8 cellular contexts compared by ENCODE assay signal in genomic region chr3:129026728-129027543, GRCh38. TPM values are rescaled to one million over a fixed set of nuclear protein-coding genes. Genes with fewer than 3 reads are reported as not detected.
DNase-seq lines count a peak whose midpoint lies in the region; ATAC-seq, FAIRE-seq and TF ChIP-seq lines count a peak whose summit lies in the region.

No MANE protein-coding gene starts in this region.

- H3K4me3 ChIP-seq in K562 (peak overlapping the region; percentile 58), iPS-11a (ENCODE audit: low read depth, low read length) (peak overlapping the region; percentile 20), skeletal muscle cell (ENCODE audit: low read depth, low read length) (peak overlapping the region; percentile 35)

- H3K9ac ChIP-seq in K562 (ENCODE audit: insufficient read depth in 1 of 2, low read depth in 2 of 2, low read length in 2 of 2) = peak overlapping the region; percentile 57 to 94

- DNase-seq in NCI-H187 (lab: John Stamatoyannopoulos, UW) (peak; percentile 62 to 86), T-helper 9 cell (peak; percentile 82), K562 (ENCODE audit: extremely low read depth in 1 of 4, low spot score in 3 of 4) (peak; percentile 93 to 96 (median 94)), skeletal muscle cell (ENCODE audit: low read depth) (peak; percentile 40), cortex of kidney (lab: John Stamatoyannopoulos, UW) (no peak)

- TF ChIP-seq POLR2A in GM18505 (IDR thresholded peaks at IDR 0.05; ENCODE audit: borderline replicate concordance, extremely low read depth, insufficient read depth, insufficient read length) (peak; percentile 65), K562 (conservative IDR thresholded peaks at IDR 0.05) (peak; percentile 69)

- no peak for TF ChIP-seq EP300 in K562 (IDR thresholded peaks at IDR 0.05; ENCODE audit: low read length)

- H3K4me2 ChIP-seq in K562 (ENCODE audit: insufficient read depth, low read length) = peak overlapping the region; percentile 78

- TSS peak; percentile 92 for BruUV-seq in K562 (replicated peaks; lab: Mats Ljungman, UMichigan)

- CTCF ChIA-PET in K562 (lab: Yijun Ruan, JAX; ENCODE audit: low intra/inter-chr PET ratio) = no interaction called here

- TF ChIP-seq CTCF in K562 (IDR thresholded peaks at IDR 0.05 in 2 of 3, conservative IDR thresholded peaks at IDR 0.05 in 1 of 3; ENCODE audit: insufficient read depth in 2 of 3, low read depth in 1 of 3, low read length in 3 of 3) = peak; percentile 69 to 79 (median 74)

- peak; percentile 94 for FAIRE-seq in K562 (lab: Jason Lieb, UNC)

- no peaks in the 10 kb centered on the region for H4K20me1 ChIP-seq in K562 (replicated peaks; ENCODE audit: control insufficient read depth, insufficient read depth, low read length)

- POLR2A ChIA-PET in K562 (lab: Yijun Ruan, JAX) = interaction anchor here (0.6 to 2.7 kb wide), 8 partner anchors 10 to 1328 kb away, joined by 3 to 22 read pairs (median 3); no protein-coding TSS in a partner anchor

- no peaks in the 10 kb centered on the region for H3K27me3 ChIP-seq in K562 (ENCODE audit: control insufficient read depth in 2 of 2, insufficient read depth in 2 of 2, low read length in 2 of 2)

- peak; percentile 32 to 50 for TF ChIP-seq RAD21 in K562 (CRISPR knock-in tag; conservative IDR thresholded peaks at IDR 0.05 in 1 of 2, IDR thresholded peaks at IDR 0.05 in 1 of 2)

- no peaks in the 10 kb centered on the region for H3K36me3 ChIP-seq in K562 (ENCODE audit: control insufficient read depth, insufficient read depth, low read length)

- H3K79me2 ChIP-seq in K562 (ENCODE audit: control insufficient read depth, insufficient read depth, low read length) = no peaks in the 10 kb centered on the region

- no peaks in the 10 kb centered on the region for H3K9me1 ChIP-seq in K562 (ENCODE audit: control insufficient read depth, insufficient read depth, low read length)

- H3K9me3 ChIP-seq in K562 (replicated peaks; ENCODE audit: control insufficient read depth, insufficient read depth, low read depth, low read length) = peaks cover 2% of the 10 kb centered on the region; the same call in 1 of the 2 replicates

- peak; percentile 98 for ATAC-seq in GM18505 (IDR thresholded peaks at IDR 0.05; ENCODE audit: unreplicated experiment)
- ATAC-seq in HG02943 (IDR thresholded peaks at IDR 0.05; ENCODE audit: low read depth, unreplicated experiment) = peak; percentile 95
- ATAC-seq in K562 = peak; percentile 100

- peaks cover 10 to 25% of the 10 kb centered on the region in 2 experiments; a peak in 4 of 5 replicates for H3K4me1 ChIP-seq in K562 (replicated peaks in 1 of 2; ENCODE audit: control insufficient read depth in 2 of 2, insufficient read depth in 2 of 2, low read length in 2 of 2)

- H2AFZ ChIP-seq in K562 (ENCODE audit: low read depth, low read length) = peak overlapping the region; percentile 95

- H3K27ac ChIP-seq in K562 (ENCODE audit: extremely low read depth, low read depth, low read length) = peak overlapping the region; percentile 30; the same call in 1 of the 3 replicates

- WGBS in K562 (ENCODE audit: insufficient coverage, low coverage, missing lambda C conversion rate) = 3% methylated on average over 29 of the region's 54 CpGs

- intact Hi-C loops in K562 (cut with micrococcal nuclease) = loop anchor here (5.0 to 10.0 kb wide), 2 partner anchors 55 to 58 kb away; no protein-coding TSS in a partner anchor

- in situ Hi-C loops in K562 (cut with MboI) = no loop called here

TF ChIP-seq in K562, 482 proteins besides CTCF, POLR2A, EP300 and RAD21 (continues in another document):
- no peak for TF ChIP-seq BRCA1 (IDR thresholded peaks at IDR 0.05)
- no peak for TF ChIP-seq BRCA1 (CRISPR knock-in tag; IDR thresholded peaks at IDR 0.05)
- TF ChIP-seq, protein P1, sequence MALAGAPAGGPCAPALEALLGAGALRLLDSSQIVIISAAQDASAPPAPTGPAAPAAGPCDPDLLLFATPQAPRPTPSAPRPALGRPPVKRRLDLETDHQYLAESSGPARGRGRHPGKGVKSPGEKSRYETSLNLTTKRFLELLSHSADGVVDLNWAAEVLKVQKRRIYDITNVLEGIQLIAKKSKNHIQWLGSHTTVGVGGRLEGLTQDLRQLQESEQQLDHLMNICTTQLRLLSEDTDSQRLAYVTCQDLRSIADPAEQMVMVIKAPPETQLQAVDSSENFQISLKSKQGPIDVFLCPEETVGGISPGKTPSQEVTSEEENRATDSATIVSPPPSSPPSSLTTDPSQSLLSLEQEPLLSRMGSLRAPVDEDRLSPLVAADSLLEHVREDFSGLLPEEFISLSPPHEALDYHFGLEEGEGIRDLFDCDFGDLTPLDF (CRISPR knock-in tag; IDR thresholded peaks at IDR 0.05) = peak; percentile 49; the same call in 1 of the 2 replicates
- TF ChIP-seq CBX1 (IDR thresholded peaks at IDR 0.05; ENCODE audit: low read depth) = no peak
- peak; percentile 62 for TF ChIP-seq ETV1 (tag; conservative IDR thresholded peaks at IDR 0.05; ENCODE audit: low read depth)
- TF ChIP-seq PHF8 (IDR thresholded peaks at IDR 0.05; ENCODE audit: borderline replicate concordance, low read length) = peak; percentile 63; the same call in 1 of the 2 replicates
- TF ChIP-seq ZKSCAN1 (IDR thresholded peaks at IDR 0.05; ENCODE audit: low read depth, low read length) = peak; percentile 31; the same call in 1 of the 2 replicates
- peak; percentile 52 for TF ChIP-seq POLR2B (IDR thresholded peaks at IDR 0.05; ENCODE audit: low read depth, partially characterized antibody)
- no peak for TF ChIP-seq TCF7L2 (IDR thresholded peaks at IDR 0.05; ENCODE audit: low read depth, low read length)
- TF ChIP-seq HOXB6 (CRISPR knock-in tag; IDR thresholded peaks at IDR 0.05; ENCODE audit: borderline replicate concordance) = no peak
- no peak for TF ChIP-seq NELFE (IDR thresholded peaks at IDR 0.05; ENCODE audit: insufficient read depth, insufficient read length)
- TF ChIP-seq BRD4 (IDR thresholded peaks at IDR 0.05) = no peak

RNA-seq across cellular contexts. Expression of gene EFCC1, which starts 25.8 kb away (rescaled TPM):
- not detected in 2 replicates for total RNA-seq in K562 (2011; cell fraction: chromatin; rRNA removed; ENCODE audit: low replicate concordance)
- total RNA-seq in K562 (2011; cell fraction: nucleolus; rRNA removed) = not detected in 2 replicates
- total RNA-seq in K562 (2011; cell fraction: nucleoplasm; rRNA removed) = not detected in 2 replicates
- total RNA-seq in K562 (2014; rRNA removed) = not detected in 2 replicates
- not detected in 2 replicates for total RNA-seq in K562 (2014; rRNA removed; fragmentation: Illumina TruSeq; extraction: Trizol)
- not detected in 2 replicates for total RNA-seq in K562 (2015; rRNA removed; fragmentation: Illumina TruSeq; extraction: Trizol)
- 0.07 TPM in 1 of 2 replicates, not detected in the other for total RNA-seq in K562 (2021)
- polyA plus RNA-seq in K562 (2011; rRNA removed) = not detected in 2 replicates
- not detected in 2 replicates for polyA plus RNA-seq in K562 (2011; cell fraction: cytosol; rRNA removed)
- polyA plus RNA-seq in K562 (2011; cell fraction: nucleus; rRNA removed) = not detected in 2 replicates
- polyA plus RNA-seq in K562 (2012) = not detected in 2 replicates
- polyA plus RNA-seq in K562 (2014; fragmentation: Illumina TruSeq; extraction: Trizol) = not detected in 2 replicates
- not detected for polyA plus RNA-seq in K562 (2014; fragmentation: Nextera tagmentation; extraction: Ambion mirVana)
- not detected in 2 replicates for polyA plus RNA-seq in K562 (2014; rRNA removed)
- polyA minus RNA-seq in K562 (2011; rRNA and poly(A)+ RNA removed) = not detected in 2 replicates
- not detected in 2 replicates for polyA minus RNA-seq in K562 (2011; cell fraction: cytosol; rRNA and poly(A)+ RNA removed)
- polyA minus RNA-seq in K562 (2011; cell fraction: nucleus; rRNA and poly(A)+ RNA removed) = not detected in 2 replicates

RNA-seq across cellular contexts. Expression of gene CFAP92, which starts 33.1 kb away (rescaled TPM):
- 0.14 TPM in 1 of 2 replicates, not detected in the other for total RNA-seq in K562 (2011; cell fraction: chromatin; rRNA removed; ENCODE audit: low replicate concordance)
- 0.13 TPM in 1 of 2 replicates, not detected in the other for total RNA-seq in K562 (2011; cell fraction: nucleolus; rRNA removed)
- total RNA-seq in K562 (2011; cell fraction: nucleoplasm; rRNA removed) = not detected in 2 replicates
- total RNA-seq in K562 (2014; rRNA removed) (0.23 and 0.65 TPM in 2 replicates), K562 (2014; rRNA removed; fragmentation: Illumina TruSeq; extraction: Trizol) (0.45 and 0.62 TPM in 2 replicates), K562 (2015; rRNA removed; fragmentation: Illumina TruSeq; extraction: Trizol) (0.19 and 0.47 TPM in 2 replicates), K562 (2021) (0.27 and 0.81 TPM in 2 replicates)
- polyA plus RNA-seq in K562 (2011; rRNA removed) (0.05 and 0.06 TPM in 2 replicates), K562 (2014; fragmentation: Illumina TruSeq; extraction: Trizol) (0.14 and 0.36 TPM in 2 replicates), K562 (2014; fragmentation: Nextera tagmentation; extraction: Ambion mirVana) (under 1 TPM; 0.48 to 0.59 TPM), K562 (2014; rRNA removed) (0.23 and 0.36 TPM in 2 replicates)
- 0.07 TPM in 1 of 2 replicates, not detected in the other for polyA plus RNA-seq in K562 (2011; cell fraction: cytosol; rRNA removed)
- 0.08 TPM in 1 of 2 replicates, not detected in the other for polyA plus RNA-seq in K562 (2011; cell fraction: nucleus; rRNA removed)
- 0.22 and 0.58 TPM in 2 replicates for polyA plus RNA-seq in K562 (2012)
- 0.15 TPM in 1 of 2 replicates, not detected in the other for polyA minus RNA-seq in K562 (2011; rRNA and poly(A)+ RNA removed)
- polyA minus RNA-seq in K562 (2011; cell fraction: cytosol; rRNA and poly(A)+ RNA removed) = not detected in 2 replicates
- 0.22 TPM in 1 of 2 replicates, not detected in the other for polyA minus RNA-seq in K562 (2011; cell fraction: nucleus; rRNA and poly(A)+ RNA removed)

RNA-seq across cellular contexts. Expression of gene GP9, which starts 33.6 kb away (rescaled TPM):
- not detected in 2 replicates for total RNA-seq in K562 (2011; cell fraction: chromatin; rRNA removed; ENCODE audit: low replicate concordance)
- total RNA-seq in K562 (2011; cell fraction: nucleolus; rRNA removed) = not detected in 2 replicates
- not detected in 2 replicates for total RNA-seq in K562 (2011; cell fraction: nucleoplasm; rRNA removed)
- total RNA-seq in K562 (2014; rRNA removed) (not detected in 2 replicates), K562 (2014; rRNA removed; fragmentation: Illumina TruSeq; extraction: Trizol) (not detected in 2 replicates), K562 (2015; rRNA removed; fragmentation: Illumina TruSeq; extraction: Trizol) (not detected in 2 replicates), K562 (2021) (not detected in 2 replicates)
- polyA plus RNA-seq in K562 (2011; rRNA removed) (not detected in 2 replicates), K562 (2014; fragmentation: Illumina TruSeq; extraction: Trizol) (not detected in 2 replicates), K562 (2014; fragmentation: Nextera tagmentation; extraction: Ambion mirVana) (not detected), K562 (2014; rRNA removed) (not detected in 2 replicates)
- 0.07 TPM in 1 of 2 replicates, not detected in the other for polyA plus RNA-seq in K562 (2011; cell fraction: cytosol; rRNA removed)
- not detected in 2 replicates for polyA plus RNA-seq in K562 (2011; cell fraction: nucleus; rRNA removed)
- not detected in 2 replicates for polyA plus RNA-seq in K562 (2012)
- polyA minus RNA-seq in K562 (2011; rRNA and poly(A)+ RNA removed) = not detected in 2 replicates
- not detected in 2 replicates for polyA minus RNA-seq in K562 (2011; cell fraction: cytosol; rRNA and poly(A)+ RNA removed)
- polyA minus RNA-seq in K562 (2011; cell fraction: nucleus; rRNA and poly(A)+ RNA removed) = not detected in 2 replicates
